In genomic region chr1:93079685-93080141, GRCh38 we compare ENCODE assay signal across 8 cellular contexts. TPM values are rescaled to one million over a fixed set of nuclear protein-coding genes. Genes with fewer than 3 reads are reported as not detected.
DNase-seq lines count a peak whose midpoint lies in the region; ATAC-seq and TF ChIP-seq lines count a peak whose summit lies in the region.

No MANE protein-coding gene starts in this region.

- H3K27ac Mint-ChIP-seq in neural crest cell (ENCODE audit: unreplicated experiment): peak overlapping the region; percentile 100

- DNase-seq in NCI-H1092 treated with DMSO at 0.1 percent for 48 hours (lab: John Stamatoyannopoulos, UW): peak; percentile 39
- DNase-seq in NCI-H1092 (lab: John Stamatoyannopoulos, UW): no peak
- peak; percentile 24 for DNase-seq in NCI-H2171 (lab: John Stamatoyannopoulos, UW)
- DNase-seq in activated T-cell treated with anti-CD3 and anti-CD28 coated beads, Interleukin-2, amount 50 U/mL, for 48 hours: peak; percentile 48 to 52
- peak; percentile 8 to 31 for DNase-seq in foreskin fibroblast
- peak; percentile 15 for DNase-seq in neural crest cell (ENCODE audit: low read depth, low spot score)
- DNase-seq in NCI-H187 treated with DMSO at 0.1 percent for 48 hours (lab: John Stamatoyannopoulos, UW): no peak

- peaks cover 31% of the 10 kb centered on the region for H3K4me1 Mint-ChIP-seq in neural crest cell

- TF ChIP-seq CTCF in foreskin fibroblast (IDR thresholded peaks at IDR 0.05; ENCODE audit: low read depth, low read length) (no peak), neural crest cell (conservative IDR thresholded peaks at IDR 0.05) (no peak)

- no peak for ATAC-seq in HG02571 (IDR thresholded peaks at IDR 0.05; ENCODE audit: unreplicated experiment)

- H3K27me3 Mint-ChIP-seq in neural crest cell (ENCODE audit: low read depth): peaks cover 3% of the 10 kb centered on the region

- H3K4me3 ChIP-seq in foreskin fibroblast (ENCODE audit: low read depth in 1 of 2, low read length in 2 of 2): peak overlapping the region; percentile 83 to 95

- H3K4me3 Mint-ChIP-seq in neural crest cell: peak overlapping the region; percentile 98

- H3K9me3 Mint-ChIP-seq in neural crest cell: peaks cover 8% of the 10 kb centered on the region

- peaks cover 21% of the 10 kb centered on the region for H3K36me3 Mint-ChIP-seq in neural crest cell (ENCODE audit: low read depth)

RNA-seq across cellular contexts. Expression of gene MTF2, which starts 0.6 kb away (rescaled TPM):
- 77.1 and 83.5 TPM in 2 replicates for total RNA-seq in neural crest cell

Comparison
In these comparisons a context has a peak if more than half of its experiments do, and no peak if none do; other contexts are left out.
1. DNase-seq: peak in NCI-H1092 treated with DMSO at 0.1 percent for 48 hours (single experiment), NCI-H2171 (single experiment), activated T-cell treated with anti-CD3 and anti-CD28 coated beads, Interleukin-2, amount 50 U/mL, for 48 hours (2 of 2), foreskin fibroblast (2 of 2) and neural crest cell (single experiment); none in NCI-H1092 (single experiment) and NCI-H187 treated with DMSO at 0.1 percent for 48 hours (single experiment).